Comparison of ENCODE assay signal across 29 cellular contexts in the genomic region with DNA sequence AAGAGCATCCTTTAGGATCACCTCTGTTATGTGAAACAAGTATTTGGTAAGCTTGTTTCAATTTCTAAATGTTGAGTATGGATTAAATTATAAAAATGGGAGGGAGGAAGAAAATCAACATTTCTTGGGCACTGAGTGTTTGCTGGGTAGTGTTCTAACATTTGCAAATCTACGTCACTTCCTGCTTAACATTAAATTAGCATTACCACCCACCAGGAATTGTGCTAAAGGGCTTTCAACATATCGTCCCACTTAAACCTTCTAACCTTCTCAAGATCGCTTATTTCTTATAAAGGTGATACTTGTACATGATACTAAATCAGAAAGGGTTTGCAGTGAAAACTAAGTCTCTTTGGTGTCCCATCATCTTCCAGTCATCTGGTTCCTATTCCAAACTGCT. TPM values are rescaled to one million over a fixed set of nuclear protein-coding genes. Genes with fewer than 3 reads are reported as not detected.
"Had no signal": no experiment of that assay in that cellular context is flagged by ENCODE, and none has a peak within 500 bp of the region (broad histone marks: within the 10 kb centered on the region; RNA-seq: fewer than 3 reads in every experiment).

No MANE protein-coding gene starts in this region.

- H3K9me3 Mint-ChIP-seq: activated CD4-positive, alpha-beta memory T cell treated with anti-CD3 and anti-CD28 coated beads, Interleukin-2, amount 10 ng/mL, durations not matched to agents 7 days and 5 days; activated CD4-positive, alpha-beta T cell treated with anti-CD3 and anti-CD28 coated beads, Interleukin-2, amount 10 ng/mL, durations not matched to agents 7 days and 5 days; activated T-cell treated with anti-CD3 and anti-CD28 coated beads, Interleukin-2, amount 50 U/mL, for 24 hours; central memory CD8-positive, alpha-beta T cell; stimulated activated memory B cell treated with anti-CD40 and anti-IgM and Interleukin-4, amounts not matched to agents 10 μg/mL and 1 μg/mL and 100 μg/mL, for 72 hours; stimulated activated naive CD8-positive, alpha-beta T cell treated with anti-CD3 and anti-CD28 coated beads, Interleukin-15, amount 100 ng/mL, for 72 hours had no signal

- ATAC-seq: stimulated activated memory B cell treated with anti-CD40 and anti-IgM and Interleukin-4, amounts not matched to agents 10 μg/mL and 1 μg/mL and 100 μg/mL, for 72 hours; stimulated activated naive CD8-positive, alpha-beta T cell treated with anti-CD3 and anti-CD28 coated beads, Interleukin-15, amount 100 ng/mL, for 72 hours had no signal

- H3K4me3 Mint-ChIP-seq: activated CD4-positive, alpha-beta memory T cell treated with anti-CD3 and anti-CD28 coated beads, Interleukin-2, amount 10 ng/mL, durations not matched to agents 7 days and 5 days; activated CD4-positive, alpha-beta T cell treated with anti-CD3 and anti-CD28 coated beads, Interleukin-2, amount 10 ng/mL, durations not matched to agents 7 days and 5 days; activated T-cell treated with anti-CD3 and anti-CD28 coated beads, Interleukin-2, amount 50 U/mL, for 24 hours; central memory CD8-positive, alpha-beta T cell; stimulated activated memory B cell treated with anti-CD40 and anti-IgM and Interleukin-4, amounts not matched to agents 10 μg/mL and 1 μg/mL and 100 μg/mL, for 72 hours; stimulated activated naive CD8-positive, alpha-beta T cell treated with anti-CD3 and anti-CD28 coated beads, Interleukin-15, amount 100 ng/mL, for 72 hours had no signal

- H3K4me2 ChIP-seq: smooth muscle cell had no signal

- DNase-seq: activated CD4-positive, alpha-beta memory T cell treated with anti-CD3 and anti-CD28 coated beads, Interleukin-2, amount 10 ng/mL, durations not matched to agents 7 days and 5 days; activated CD4-positive, alpha-beta T cell treated with anti-CD3 and anti-CD28 coated beads for 1 hour; activated CD4-positive, alpha-beta T cell treated with anti-CD3 and anti-CD28 coated beads, Interleukin-2, amount 10 ng/mL, durations not matched to agents 7 days and 5 days; activated CD8-positive, alpha-beta memory T cell treated with anti-CD3 and anti-CD28 coated beads, Interleukin-2, amount 50 U/mL, for 48 hours; activated gamma-delta T cell; activated naive CD4-positive, alpha-beta T cell treated with anti-CD3 and anti-CD28 coated beads, Interleukin-2, amount 50 U/mL, for 16 hours; activated T-cell treated with anti-CD3 and anti-CD28 coated beads, Interleukin-2, amount 50 U/mL, for 24 hours; anterior cingulate cortex; dermis blood vessel endothelial cell; effector CD4-positive, alpha-beta T cell; islet precursor cell; left ventricle myocardium inferior; ovary; stimulated activated CD4-positive, alpha-beta T cell treated with anti-CD3 and anti-CD28 coated beads, Interleukin-1b, Interleukin-23, amount 100 ng/mL, for 48 hours; stimulated activated CD4-positive, alpha-beta T cell treated with anti-CD3 and anti-CD28 coated beads, Interleukin-4, amount 100 ng/mL, for 4 hours; stimulated activated CD8-positive, alpha-beta memory T cell treated with anti-CD3 and anti-CD28 coated beads, Interleukin-4, amount 100 ng/mL, for 48 hours; stimulated activated naive CD8-positive, alpha-beta T cell treated with anti-CD3 and anti-CD28 coated beads, Interleukin-15, amount 100 ng/mL, for 72 hours; substantia nigra; T-helper 2 cell; upper lobe of left lung had no signal

- H3K36me3 ChIP-seq: ovary had no signal

- H3K9me3 ChIP-seq: ovary, upper lobe of left lung, vagina had no signal

- H3K27ac Mint-ChIP-seq: activated CD4-positive, alpha-beta memory T cell treated with anti-CD3 and anti-CD28 coated beads, Interleukin-2, amount 10 ng/mL, durations not matched to agents 7 days and 5 days; activated CD4-positive, alpha-beta T cell treated with anti-CD3 and anti-CD28 coated beads, Interleukin-2, amount 10 ng/mL, durations not matched to agents 7 days and 5 days; activated T-cell treated with anti-CD3 and anti-CD28 coated beads, Interleukin-2, amount 50 U/mL, for 24 hours; progenitor cell of endocrine pancreas; stimulated activated memory B cell treated with anti-CD40 and anti-IgM and Interleukin-4, amounts not matched to agents 10 μg/mL and 1 μg/mL and 100 μg/mL, for 72 hours; stimulated activated naive CD8-positive, alpha-beta T cell treated with anti-CD3 and anti-CD28 coated beads, Interleukin-15, amount 100 ng/mL, for 72 hours had no signal

- FAIRE-seq: bronchial epithelial cell, endometrium, frontal cortex had no signal

- H3K4me3 ChIP-seq: left ventricle myocardium inferior, lung, ovary, smooth muscle cell, upper lobe of left lung, vagina had no signal

- H3K27me3 ChIP-seq: ovary, upper lobe of left lung, vagina had no signal

- H3K27ac ChIP-seq: left ventricle myocardium inferior, ovary, upper lobe of left lung, vagina had no signal

- H3K27me3 Mint-ChIP-seq: activated CD4-positive, alpha-beta memory T cell treated with anti-CD3 and anti-CD28 coated beads, Interleukin-2, amount 10 ng/mL, durations not matched to agents 7 days and 5 days; activated CD4-positive, alpha-beta T cell treated with anti-CD3 and anti-CD28 coated beads, Interleukin-2, amount 10 ng/mL, durations not matched to agents 7 days and 5 days; activated T-cell treated with anti-CD3 and anti-CD28 coated beads, Interleukin-2, amount 50 U/mL, for 24 hours; central memory CD8-positive, alpha-beta T cell; progenitor cell of endocrine pancreas; stimulated activated memory B cell treated with anti-CD40 and anti-IgM and Interleukin-4, amounts not matched to agents 10 μg/mL and 1 μg/mL and 100 μg/mL, for 72 hours; stimulated activated naive CD8-positive, alpha-beta T cell treated with anti-CD3 and anti-CD28 coated beads, Interleukin-15, amount 100 ng/mL, for 72 hours had no signal

RNA-seq across cellular contexts. Expression of gene TMEM217, which starts 7.9 kb away (rescaled TPM):
- total RNA-seq: vagina had no signal
